13 cellular contexts compared by ENCODE assay signal in genomic region chr22:19991395-19991644, GRCh38.
"Had no signal": no experiment of that assay in that cellular context is flagged by ENCODE, and none has a peak within 500 bp of the region (broad histone marks: within the 10 kb centered on the region; RNA-seq: fewer than 3 reads in every experiment).

No MANE protein-coding gene starts in this region.

- H3K9me3 ChIP-seq: left lung, ovary had no signal

- H3K4me3 Mint-ChIP-seq: activated CD4-positive, alpha-beta T cell treated with anti-CD3 and anti-CD28 coated beads for 36 hours; activated T-helper 1 cell treated with anti-CD3 and anti-CD28 coated beads, Interleukin-12 subunit alpha, Interleukin-12 subunit beta, Interleukin-2, Interleukin-4 antibody, amounts not matched to agents 30 ng/mL and 10 ng/mL and 1 ng/mL, durations not matched to agents 14 hours and 24 hours and 36 hours; central memory CD8-positive, alpha-beta T cell; immature natural killer cell; nephron progenitor cell; stimulated activated effector memory CD8-positive, alpha-beta T cell treated with anti-CD3 and anti-CD28 coated beads, Interleukin-12 subunit alpha, Interleukin-12 subunit beta, amount 100 ng/mL, for 72 hours had no signal

- H3K9me3 Mint-ChIP-seq: activated T-helper 1 cell treated with anti-CD3 and anti-CD28 coated beads, Interleukin-12 subunit alpha, Interleukin-12 subunit beta, Interleukin-2, Interleukin-4 antibody, amounts not matched to agents 30 ng/mL and 10 ng/mL and 1 ng/mL, durations not matched to agents 14 hours and 24 hours and 36 hours; central memory CD8-positive, alpha-beta T cell; immature natural killer cell; nephron progenitor cell; stimulated activated effector memory CD8-positive, alpha-beta T cell treated with anti-CD3 and anti-CD28 coated beads, Interleukin-12 subunit alpha, Interleukin-12 subunit beta, amount 100 ng/mL, for 72 hours had no signal

- H3K36me3 ChIP-seq: left lung, ovary had no signal

- H3K27ac ChIP-seq: left lung, ovary, VCaP had no signal

- H3K27me3 ChIP-seq: ovary had no signal

- H3K36me3 Mint-ChIP-seq: immature natural killer cell; stimulated activated effector memory CD8-positive, alpha-beta T cell treated with anti-CD3 and anti-CD28 coated beads, Interleukin-12 subunit alpha, Interleukin-12 subunit beta, amount 100 ng/mL, for 72 hours had no signal

- DNase-seq: activated CD4-positive, alpha-beta T cell treated with anti-CD3 and anti-CD28 coated beads for 36 hours; activated naive CD4-positive, alpha-beta T cell; dermis blood vessel endothelial cell; immature natural killer cell; nephron progenitor cell; T-helper 9 cell had no signal

- H3K4me3 ChIP-seq: left lung, ovary, skin epidermis had no signal

- ATAC-seq: activated CD4-positive, alpha-beta T cell treated with anti-CD3 and anti-CD28 coated beads for 36 hours; left lung; stimulated activated effector memory CD8-positive, alpha-beta T cell treated with anti-CD3 and anti-CD28 coated beads, Interleukin-12 subunit alpha, Interleukin-12 subunit beta, amount 100 ng/mL, for 72 hours had no signal

- H3K4me1 Mint-ChIP-seq: activated CD4-positive, alpha-beta T cell treated with anti-CD3 and anti-CD28 coated beads for 36 hours; central memory CD8-positive, alpha-beta T cell; stimulated activated effector memory CD8-positive, alpha-beta T cell treated with anti-CD3 and anti-CD28 coated beads, Interleukin-12 subunit alpha, Interleukin-12 subunit beta, amount 100 ng/mL, for 72 hours had no signal

- H3K27me3 Mint-ChIP-seq: activated CD4-positive, alpha-beta T cell treated with anti-CD3 and anti-CD28 coated beads for 36 hours; central memory CD8-positive, alpha-beta T cell had no signal

- H3K27ac Mint-ChIP-seq: activated CD4-positive, alpha-beta T cell treated with anti-CD3 and anti-CD28 coated beads for 36 hours; activated T-helper 1 cell treated with anti-CD3 and anti-CD28 coated beads, Interleukin-12 subunit alpha, Interleukin-12 subunit beta, Interleukin-2, Interleukin-4 antibody, amounts not matched to agents 30 ng/mL and 10 ng/mL and 1 ng/mL, durations not matched to agents 14 hours and 24 hours and 36 hours; immature natural killer cell; nephron progenitor cell; stimulated activated effector memory CD8-positive, alpha-beta T cell treated with anti-CD3 and anti-CD28 coated beads, Interleukin-12 subunit alpha, Interleukin-12 subunit beta, amount 100 ng/mL, for 72 hours had no signal
